1 cellular context compared by ENCODE assay signal in genomic region chr18:77124452-77124922, GRCh38.
TF ChIP-seq lines count a peak whose summit lies in the region.

No MANE protein-coding gene starts in this region.

TF ChIP-seq in GM12878, 131 proteins besides CTCF, POLR2A, EP300 and RAD21 (continued from another document and continues in another):
- TF ChIP-seq PKNOX1 (IDR thresholded peaks at IDR 0.05) (peak; percentile 71), HSF1 (IDR thresholded peaks at IDR 0.05; ENCODE audit: low read depth, low read length) (no peak), CREB1 (IDR thresholded peaks at IDR 0.05; ENCODE audit: low read depth) (no peak), ZNF687 (IDR thresholded peaks at IDR 0.05) (peak; percentile 71), ZBTB40 (IDR thresholded peaks at IDR 0.05; ENCODE audit: borderline replicate concordance) (peak; percentile 38; the same call in 1 of the 2 replicates), RUNX3 (IDR thresholded peaks at IDR 0.05; ENCODE audit: low read length) (peak; percentile 81), TCF12 (IDR thresholded peaks at IDR 0.05; ENCODE audit: low read depth, low read length) (peak; percentile 95), KAT2A (conservative IDR thresholded peaks at IDR 0.05; ENCODE audit: control insufficient read depth, low read depth, low read length) (no peak), TCF7 (IDR thresholded peaks at IDR 0.05; ENCODE audit: borderline replicate concordance) (0 out of 2 replicates have a peak, but pooled peaks have one; percentile 9), MAX (IDR thresholded peaks at IDR 0.05; ENCODE audit: low read depth, low read length) (peak; percentile 28; the same call in 1 of the 2 replicates), POLR2AphosphoS2 (IDR thresholded peaks at IDR 0.05; ENCODE audit: low read depth, low read length) (peak; percentile 48; the same call in 1 of the 2 replicates), SMARCA5 (IDR thresholded peaks at IDR 0.05) (peak; percentile 17; the same call in 1 of the 2 replicates), GATAD2B (conservative IDR thresholded peaks at IDR 0.05; ENCODE audit: low read depth) (peak; percentile 91), ELK1 (IDR thresholded peaks at IDR 0.05; ENCODE audit: low read depth, low read length) (peak; percentile 81), ZNF24 (IDR thresholded peaks at IDR 0.05) (no peak), ZNF384 (IDR thresholded peaks at IDR 0.05; ENCODE audit: borderline replicate concordance, low read depth, low read length) (no peak), EGR1 (IDR thresholded peaks at IDR 0.05; ENCODE audit: borderline replicate concordance in 1 of 2, low read depth in 2 of 2, low read length in 2 of 2) (peak in 1 of 2 experiments; percentile 24; a peak in 1 of 3 replicates), PAX5 (IDR thresholded peaks at IDR 0.05; ENCODE audit: borderline replicate concordance, low read depth, low read length) (peak; percentile 30; the same call in 1 of the 2 replicates), LARP7 (IDR thresholded peaks at IDR 0.05) (peak; percentile 49; the same call in 1 of the 2 replicates), ZNF622 (IDR thresholded peaks at IDR 0.05) (no peak), MEF2A (IDR thresholded peaks at IDR 0.05; ENCODE audit: insufficient read depth, low read depth, low read length) (0 out of 2 replicates have a peak, but pooled peaks have one; percentile 53), ATF2 (IDR thresholded peaks at IDR 0.05; ENCODE audit: low read length) (peak; percentile 62; the same call in 1 of the 2 replicates), E2F4 (IDR thresholded peaks at IDR 0.05; ENCODE audit: low read depth, low read length) (0 out of 2 replicates have a peak, but pooled peaks have one; percentile 26), NKRF (conservative IDR thresholded peaks at IDR 0.05) (peak; percentile 57; the same call in 1 of the 2 replicates), ATF3 (IDR thresholded peaks at IDR 0.05; ENCODE audit: borderline replicate concordance, extremely low read depth, low read depth, low read length) (no peak), IKZF1 (conservative IDR thresholded peaks at IDR 0.05) (peak; percentile 89), STAT1 (conservative IDR thresholded peaks at IDR 0.05) (no peak), CREM (IDR thresholded peaks at IDR 0.05; ENCODE audit: low read depth) (0 out of 2 replicates have a peak, but pooled peaks have one; percentile 23), BACH1 (IDR thresholded peaks at IDR 0.05; ENCODE audit: borderline replicate concordance) (peak; percentile 15; the same call in 1 of the 2 replicates), TARDBP (IDR thresholded peaks at IDR 0.05; ENCODE audit: borderline replicate concordance) (peak; percentile 63; the same call in 1 of the 2 replicates), TAF1 (IDR thresholded peaks at IDR 0.05; ENCODE audit: borderline replicate concordance, low read depth, low read length) (peak; percentile 54; the same call in 1 of the 2 replicates), TCF3 (IDR thresholded peaks at IDR 0.05; ENCODE audit: borderline replicate concordance, insufficient read depth, low read depth, low read length) (peak; percentile 95), CEBPZ (IDR thresholded peaks at IDR 0.05; ENCODE audit: low read depth, low read length) (no peak), NR2F1 (conservative IDR thresholded peaks at IDR 0.05) (0 out of 2 replicates have a peak, but pooled peaks have one; percentile 33)
